Comparison of ENCODE assay signal across 19 cellular contexts in genomic region chr5:154358410-154359221, GRCh38.
DNase-seq lines count a peak whose midpoint lies in the region; ATAC-seq and TF ChIP-seq lines count a peak whose summit lies in the region.
"Had no signal": no experiment of that assay in that cellular context is flagged by ENCODE, and none has a peak within 500 bp of the region (broad histone marks: within the 10 kb centered on the region; RNA-seq: fewer than 3 reads in every experiment).

No MANE protein-coding gene starts in this region.

- peak overlapping the region; percentile 29 for H4K8ac ChIP-seq in mesenchymal stem cell (ENCODE audit: low read length)

- no peaks in the 10 kb centered on the region for H3K9me3 ChIP-seq in ascending aorta
- no peaks in the 10 kb centered on the region for H3K9me3 ChIP-seq in mesenchymal stem cell (ENCODE audit: control insufficient read depth, low read length)
- H3K9me3 ChIP-seq in thyroid gland = no peaks in the 10 kb centered on the region

- TF ChIP-seq POLR2A in thyroid gland (IDR thresholded peaks at IDR 0.05) = no peak

- H3K27ac ChIP-seq in ascending aorta (peak overlapping the region; percentile 82 to 85), mesenchymal stem cell (ENCODE audit: low read length, poor library complexity, severe bottlenecking) (peak overlapping the region; percentile 17), thyroid gland (peak overlapping the region in 2 of 3 donors; percentile 26 to 65)
- H3K27ac ChIP-seq: 22Rv1, HL-60 had no signal

- intact Hi-C loops in ascending aorta (cut with DNase I) = loop anchor here (5.0 kb wide), 2 partner anchors 49 to 71 kb away; no protein-coding TSS in a partner anchor
- intact Hi-C loops in thyroid gland (cut with DNase I) = no loop called here

- ATAC-seq in GM21529 (IDR thresholded peaks at IDR 0.05; ENCODE audit: unreplicated experiment) = no peak
- ATAC-seq: activated CD4-positive, CD25-positive, alpha-beta regulatory T cell treated with anti-CD3 and anti-CD28 coated beads, Interleukin-2, amount 50 U/mL, for 24 hours; right cardiac atrium had no signal

- peak overlapping the region; percentile 29 to 85 for H2BK12ac ChIP-seq in mesenchymal stem cell (ENCODE audit: low read length in 2 of 2)

- H3K27me3 ChIP-seq in ascending aorta = no peaks in the 10 kb centered on the region
- H3K27me3 ChIP-seq in mesenchymal stem cell (ENCODE audit: control insufficient read depth in 1 of 2, insufficient read depth in 1 of 2, low read length in 2 of 2) = no peaks in the 10 kb centered on the region
- no peaks in the 10 kb centered on the region for H3K27me3 ChIP-seq in thyroid gland

- no peak overlapping the region for H2BK120ac ChIP-seq in mesenchymal stem cell (ENCODE audit: low read depth, low read length)

- H2BK15ac ChIP-seq in mesenchymal stem cell (ENCODE audit: low read depth, poor library complexity, severe bottlenecking) = peak overlapping the region; percentile 75

- peak overlapping the region in 1 of 2 experiments; percentile 96 for H3K14ac ChIP-seq in mesenchymal stem cell (ENCODE audit: low read length in 2 of 2)

- no peak overlapping the region for H3K4me2 ChIP-seq in mesenchymal stem cell (ENCODE audit: low read length, poor library complexity, severe bottlenecking)
- H3K4me2 ChIP-seq: PC-9 had no signal

- H3K36me3 ChIP-seq in ascending aorta (no peaks in the 10 kb centered on the region), mesenchymal stem cell (ENCODE audit: control insufficient read depth in 1 of 2, insufficient read depth in 2 of 2, low read depth in 1 of 2, low read length in 2 of 2) (peaks cover 0 to 4% of the 10 kb centered on the region in 2 experiments), thyroid gland (no peaks in the 10 kb centered on the region)

- WGBS in mesenchymal stem cell = 6% methylated on average over 9 of the region's 11 CpGs
- 63 to 66% methylated on average over 8 to 11 of the region's 11 CpGs for WGBS in thyroid gland, 2 donors

- H2BK5ac ChIP-seq in mesenchymal stem cell (ENCODE audit: low read depth, low read length, poor library complexity, severe bottlenecking) = no peak overlapping the region

- peak overlapping the region; percentile 87 to 97 for H3K18ac ChIP-seq in mesenchymal stem cell (ENCODE audit: low read depth in 1 of 2, low read length in 2 of 2)

- H3K23ac ChIP-seq in mesenchymal stem cell (ENCODE audit: low read length in 2 of 2) = no peak overlapping the region

- H3K4me3 ChIP-seq in ascending aorta = no peak overlapping the region
- H3K4me3 ChIP-seq in mesenchymal stem cell (ENCODE audit: insufficient read depth in 1 of 2, low read depth in 1 of 2, low read length in 2 of 2) = no peak overlapping the region
- H3K4me3 ChIP-seq in thyroid gland (replicated peaks in 1 of 3) = no peak overlapping the region
- H3K4me3 ChIP-seq: PC-9 had no signal

- peak overlapping the region; percentile 86 for H2AK5ac ChIP-seq in mesenchymal stem cell (ENCODE audit: low read length, severe bottlenecking)

- TF ChIP-seq CTCF in ascending aorta (IDR thresholded peaks at IDR 0.05) (no peak), thyroid gland (IDR thresholded peaks at IDR 0.05) (no peak)

- DNase-seq in DMS79 treated with DMSO at 0.1 percent for 48 hours (lab: John Stamatoyannopoulos, UW) (peak; percentile 50), DMS79 (lab: John Stamatoyannopoulos, UW) (no peak), ascending aorta (ENCODE audit: low spot score in 2 of 2) (peak in 1 of 2 donors; percentile 64), mesenchymal stem cell (peak; percentile 76), thyroid gland (no peak), kidney tubule cell (ENCODE audit: low spot score) (no peak)
- DNase-seq in activated CD8-positive, alpha-beta memory T cell treated with anti-CD3 and anti-CD28 coated beads, Interleukin-2, amount 50 U/mL, for 4 hours = no peak
- DNase-seq: activated T-cell treated with anti-CD3 and anti-CD28 coated beads, Interleukin-2, amount 50 U/mL, for 24 hours; CD4-positive, alpha-beta T cell; effector CD8-positive, alpha-beta T cell; foreskin melanocyte; GF-D8; NCI-H446; PC-9; right cardiac atrium had no signal

- peaks cover 7 to 38% of the 10 kb centered on the region in 2 donors for H3K4me1 ChIP-seq in ascending aorta
- peaks cover 23% of the 10 kb centered on the region for H3K4me1 ChIP-seq in mesenchymal stem cell (ENCODE audit: control insufficient read depth, insufficient read depth, low read depth, low read length)
- H3K4me1 ChIP-seq in thyroid gland = peaks cover 5 to 25% of the 10 kb centered on the region in 2 donors

- H3K9ac ChIP-seq in mesenchymal stem cell (ENCODE audit: low read length) = no peak overlapping the region

- peak overlapping the region in 1 of 2 experiments; percentile 93 for H3K4ac ChIP-seq in mesenchymal stem cell (ENCODE audit: low read depth in 1 of 2, low read length in 2 of 2)

- H4K91ac ChIP-seq in mesenchymal stem cell (ENCODE audit: low read length) = peak overlapping the region; percentile 22

- no peak overlapping the region for H2AFZ ChIP-seq in mesenchymal stem cell (ENCODE audit: low read depth, low read length)
- H2AFZ ChIP-seq: PC-9 had no signal

- H3K79me1 ChIP-seq in mesenchymal stem cell (replicated peaks; ENCODE audit: low read length, poor library complexity, severe bottlenecking) = peaks cover 19% of the 10 kb centered on the region

Comparison
In these comparisons a context has a peak if more than half of its experiments do, and no peak if none do; other contexts are left out.
1. DNase-seq: peak in DMS79 treated with DMSO at 0.1 percent for 48 hours (single experiment) and mesenchymal stem cell (single experiment); none in DMS79 (single experiment), thyroid gland (0 of 2), kidney tubule cell (single experiment) and activated CD8-positive, alpha-beta memory T cell treated with anti-CD3 and anti-CD28 coated beads, Interleukin-2, amount 50 U/mL, for 4 hours (single experiment).
2. H3K27ac ChIP-seq: peak in every context shown above with its lines; median percentile 84 in ascending aorta; 46 in thyroid gland; 17 in mesenchymal stem cell.